In genomic region chr2:121501070-121501469, GRCh38 we compare ENCODE assay signal across 12 cellular contexts. TPM values are rescaled to one million over a fixed set of nuclear protein-coding genes. Genes with fewer than 3 reads are reported as not detected.
DNase-seq lines count a peak whose midpoint lies in the region; ATAC-seq, FAIRE-seq and TF ChIP-seq lines count a peak whose summit lies in the region.
"Had no signal": no experiment of that assay in that cellular context is flagged by ENCODE, and none has a peak within 500 bp of the region (broad histone marks: within the 10 kb centered on the region; RNA-seq: fewer than 3 reads in every experiment).

No MANE protein-coding gene starts in this region.

- H3K27me3 Mint-ChIP-seq in activated naive CD8-positive, alpha-beta T cell treated with anti-CD3 and anti-CD28 coated beads for 36 hours, result no peaks in the 10 kb centered on the region

- DNase-seq in GM18507 (ENCODE audit: extremely low spot score, insufficient read length, low read depth), result no peak
- DNase-seq in PC-3, result peak; percentile 40
- DNase-seq in epithelial cell of prostate (ENCODE audit: low read depth, low spot score), result peak; percentile 60
- DNase-seq in skeletal muscle cell (ENCODE audit: low read depth), result peak; percentile 90
- no peak for DNase-seq in NCI-H345 treated with DMSO at 0.1 percent for 48 hours (lab: John Stamatoyannopoulos, UW; ENCODE audit: unreplicated experiment)
- DNase-seq in activated naive CD8-positive, alpha-beta T cell treated with anti-CD3 and anti-CD28 coated beads for 36 hours, result no peak
- no peak for DNase-seq in hepatocyte (ENCODE audit: low spot score)
- DNase-seq: caudate nucleus, DMS153, hypothalamus, T1000 had no signal

- POLR2A ChIA-PET in PC-3 (lab: Charles Lee; ENCODE audit: unreplicated experiment), result no interaction called here

- no peak overlapping the region for H2AFZ ChIP-seq in PC-3 (ENCODE audit: low read length)
- H2AFZ ChIP-seq in hepatocyte, result no peak overlapping the region

- H3K36me3 ChIP-seq in PC-3 (ENCODE audit: low read depth, low read length), result no peaks in the 10 kb centered on the region; the same call in none of the 2 replicates
- H3K36me3 ChIP-seq in hepatocyte (replicated peaks; ENCODE audit: insufficient read depth, low read depth), result no peaks in the 10 kb centered on the region

- H3K4me1 Mint-ChIP-seq in activated naive CD8-positive, alpha-beta T cell treated with anti-CD3 and anti-CD28 coated beads for 36 hours, result peaks cover 12% of the 10 kb centered on the region

- H3K4me3 Mint-ChIP-seq in activated naive CD8-positive, alpha-beta T cell treated with anti-CD3 and anti-CD28 coated beads for 36 hours, result no peak overlapping the region

- peaks cover 30% of the 10 kb centered on the region for H3K36me3 Mint-ChIP-seq in activated naive CD8-positive, alpha-beta T cell treated with anti-CD3 and anti-CD28 coated beads for 36 hours

- H3K27me3 ChIP-seq in PC-3 (ENCODE audit: low read length) (no peaks in the 10 kb centered on the region), hepatocyte (no peaks in the 10 kb centered on the region)

- H3K4me2 ChIP-seq in PC-3 (ENCODE audit: low read length), result peak overlapping the region; percentile 64
- no peak overlapping the region for H3K4me2 ChIP-seq in hepatocyte

- H3K4me1 ChIP-seq in PC-3 (ENCODE audit: insufficient read depth, low read length) (peaks cover 46% of the 10 kb centered on the region), hepatocyte (ENCODE audit: insufficient read depth) (no peaks in the 10 kb centered on the region)

- CTCF ChIA-PET in PC-3 (lab: Charles Lee), result no interaction called here

- no peaks in the 10 kb centered on the region for H3K9me2 ChIP-seq in PC-3 (replicated peaks; ENCODE audit: low read length)
- H3K9me2 ChIP-seq in hepatocyte (replicated peaks; ENCODE audit: insufficient read depth), result no peaks in the 10 kb centered on the region

- ATAC-seq in PC-3 (no peak), GM18502 (IDR thresholded peaks at IDR 0.05; ENCODE audit: poor library complexity, unreplicated experiment) (no peak)

- intact Hi-C loops in PC-3 (cut with micrococcal nuclease), result loop anchor here (2.0 kb wide), 1 partner anchor 24 kb away; no protein-coding TSS in a partner anchor

- H3K9me3 ChIP-seq in PC-3 (ENCODE audit: low read length), result no peaks in the 10 kb centered on the region
- H3K9me3 ChIP-seq in hepatocyte (ENCODE audit: low read depth), result peaks cover 2% of the 10 kb centered on the region

- H4K20me1 ChIP-seq in PC-3 (ENCODE audit: low read length) (no peaks in the 10 kb centered on the region), hepatocyte (ENCODE audit: insufficient read depth, poor library complexity, severe bottlenecking) (no peaks in the 10 kb centered on the region)

- TF ChIP-seq CTCF in PC-3 (conservative IDR thresholded peaks at IDR 0.05; ENCODE audit: low read depth, low read length) (no peak), hepatocyte (IDR thresholded peaks at IDR 0.05; ENCODE audit: poor library complexity) (no peak)

- H3K27ac Mint-ChIP-seq in activated naive CD8-positive, alpha-beta T cell treated with anti-CD3 and anti-CD28 coated beads for 36 hours, result no peak overlapping the region

- H3K4me3 ChIP-seq in PC-3 (ENCODE audit: low read length) (no peak overlapping the region), skeletal muscle cell (ENCODE audit: low read depth, low read length) (no peak overlapping the region), hepatocyte (no peak overlapping the region)

- WGBS in hepatocyte (ENCODE audit: low lambda C conversion rate, missing lambda C conversion rate), result 90% methylated on average over 1 of the region's 1 CpG

- peak; percentile 38 for FAIRE-seq in GM18507 (lab: Jason Lieb, UNC)

- H3K79me2 ChIP-seq in PC-3 (ENCODE audit: low read length) (peaks cover 9% of the 10 kb centered on the region), hepatocyte (peaks cover 12% of the 10 kb centered on the region)

- no peak overlapping the region for H3K9ac ChIP-seq in PC-3 (ENCODE audit: low read length)

- H3F3A ChIP-seq in PC-3 (ENCODE audit: low read length, unreplicated experiment), result peaks cover 4% of the 10 kb centered on the region

- H3K9me3 Mint-ChIP-seq in activated naive CD8-positive, alpha-beta T cell treated with anti-CD3 and anti-CD28 coated beads for 36 hours, result peaks cover 7% of the 10 kb centered on the region

- H3K27ac ChIP-seq in PC-3 (ENCODE audit: low read length) (peak overlapping the region; percentile 72), epithelial cell of prostate (peak overlapping the region; percentile 97), hepatocyte (no peak overlapping the region)

- no TSS peak for BruUV-seq in PC-3 (replicated peaks; lab: Mats Ljungman, UMichigan)

RNA-seq across cellular contexts. Expression of gene RNU4ATAC, which starts 29.6 kb away (rescaled TPM):
- not detected in 2 replicates for total RNA-seq in PC-3 (2014; rRNA removed)
- not detected for total RNA-seq in activated naive CD8-positive, alpha-beta T cell treated with anti-CD3 and anti-CD28 coated beads for 36 hours
- total RNA-seq in hepatocyte, result not detected in 2 replicates
- polyA plus RNA-seq in hepatocyte, result 9.5 and 10.0 TPM in 2 replicates

Comparison
In these comparisons a context has a peak if more than half of its experiments do, and no peak if none do; other contexts are left out.
1. DNase-seq: peak in PC-3 (single experiment), epithelial cell of prostate (single experiment) and skeletal muscle cell (single experiment); none in GM18507 (single experiment), NCI-H345 treated with DMSO at 0.1 percent for 48 hours (single experiment), activated naive CD8-positive, alpha-beta T cell treated with anti-CD3 and anti-CD28 coated beads for 36 hours (single experiment) and hepatocyte (single experiment).